Comparison of ENCODE assay signal across 24 cellular contexts in the genomic region with DNA sequence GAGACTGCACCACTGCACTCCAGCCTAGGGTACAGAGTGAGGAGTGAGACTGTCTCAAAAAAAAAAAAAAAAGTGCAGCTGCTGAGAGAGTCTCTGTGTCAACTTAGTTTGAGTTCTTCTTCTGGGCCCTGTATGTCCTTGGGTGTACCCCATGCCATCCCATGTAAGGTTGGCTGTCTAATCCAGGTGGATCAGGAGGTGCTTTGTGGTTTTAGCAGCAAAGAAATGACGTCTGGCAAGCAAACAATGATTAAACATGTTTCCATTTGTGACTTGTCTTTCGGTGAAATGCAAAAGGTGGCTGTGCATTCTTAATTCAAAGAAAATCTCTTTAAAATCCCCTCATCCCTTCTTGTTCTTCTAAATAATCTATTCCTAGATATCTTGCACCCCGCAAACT.
A peak's percentile ranks its signal among the peaks of the same experiment; 100 is the strongest.
DNase-seq lines count a peak whose midpoint lies in the region; ATAC-seq, FAIRE-seq and TF ChIP-seq lines count a peak whose summit lies in the region.
"Had no signal": no experiment of that assay in that cellular context is flagged by ENCODE, and none has a peak within 500 bp of the region (broad histone marks: within the 10 kb centered on the region; RNA-seq: fewer than 3 reads in every experiment).

No MANE protein-coding gene starts in this region.

- H3K4me2 ChIP-seq in PC-3 (ENCODE audit: low read length), result no peak overlapping the region
- H3K4me2 ChIP-seq: A549 had no signal

- CTCF ChIA-PET in PC-3 (lab: Charles Lee), result interaction anchor here (1.5 kb wide), 1 partner anchor 114 kb away, joined by 8 read pairs; no protein-coding TSS in a partner anchor

- H3K36me3 ChIP-seq in PC-3 (ENCODE audit: low read depth, low read length), result no peaks in the 10 kb centered on the region
- H3K36me3 ChIP-seq in bronchial epithelial cell (ENCODE audit: control insufficient read depth, insufficient read depth, low read length), result no peaks in the 10 kb centered on the region
- H3K36me3 ChIP-seq: BLaER1 treated with 17β-estradiol and CSF1 and Interleukin-3, amounts not matched to agents 10 nM and 100 nM had no signal

- H3K4me3 ChIP-seq in PC-3 (ENCODE audit: low read length), result no peak overlapping the region
- no peak overlapping the region for H3K4me3 ChIP-seq in bronchial epithelial cell (ENCODE audit: low read depth, low read length)
- no peak overlapping the region for H3K4me3 ChIP-seq in epithelial cell of esophagus (ENCODE audit: low read length)
- H3K4me3 ChIP-seq: A549; BLaER1 treated with 17β-estradiol and CSF1 and Interleukin-3, amounts not matched to agents 10 nM and 100 nM; GM12878 had no signal

- DNase-seq in PC-3 (peak; percentile 57), bronchial epithelial cell (ENCODE audit: low read depth) (peak; percentile 81), epithelial cell of esophagus (ENCODE audit: low read depth) (peak; percentile 55), DMS114 treated with DMSO at 0.1 percent for 48 hours (lab: John Stamatoyannopoulos, UW; ENCODE audit: unreplicated experiment) (no peak)
- no peak for DNase-seq in effector CD8-positive, alpha-beta T cell (lab: John Stamatoyannopoulos, UW)
- DNase-seq: AML-193; Caco-2; Calu3; CD4-positive, alpha-beta T cell; CD8-positive, alpha-beta T cell; DMS153; DMS53; DMS79; DND-41; EL; GDM1 had no signal

- peak overlapping the region; percentile 6; the same call in 1 of the 2 replicates for H2AFZ ChIP-seq in PC-3 (ENCODE audit: low read length)

- ATAC-seq in PC-3 (no peak), GM21360 (IDR thresholded peaks at IDR 0.05; ENCODE audit: unreplicated experiment) (no peak)
- ATAC-seq: A549; CD8-positive, alpha-beta T cell; GM12878 had no signal

- H3K9ac ChIP-seq in PC-3 (ENCODE audit: low read length), result no peak overlapping the region
- H3K9ac ChIP-seq: BLaER1 treated with 17β-estradiol and CSF1 and Interleukin-3, amounts not matched to agents 10 nM and 100 nM had no signal

- intact Hi-C loops in PC-3 (cut with micrococcal nuclease), result no loop called here

- FAIRE-seq in bronchial epithelial cell (lab: Jason Lieb, UNC), result no peak
- FAIRE-seq: A549, D721Med, GM12878, GM12892, GM18507 had no signal

- H3F3A ChIP-seq in PC-3 (ENCODE audit: low read length, unreplicated experiment), result peaks cover 3% of the 10 kb centered on the region

- H4K20me1 ChIP-seq in PC-3 (ENCODE audit: low read length), result no peaks in the 10 kb centered on the region
- H4K20me1 ChIP-seq: BLaER1 treated with 17β-estradiol and CSF1 and Interleukin-3, amounts not matched to agents 10 nM and 100 nM had no signal

- H3K9me2 ChIP-seq in PC-3 (replicated peaks; ENCODE audit: low read length), result no peaks in the 10 kb centered on the region

- peaks cover 24% of the 10 kb centered on the region for H3K4me1 ChIP-seq in PC-3 (ENCODE audit: insufficient read depth, low read length)
- H3K4me1 ChIP-seq: Caco-2 had no signal

- no TSS peak for BruUV-seq in PC-3 (replicated peaks; lab: Mats Ljungman, UMichigan)

- no peak overlapping the region for H3K27ac ChIP-seq in PC-3 (ENCODE audit: low read length)
- H3K27ac ChIP-seq: BLaER1 treated with 17β-estradiol and CSF1 and Interleukin-3, amounts not matched to agents 10 nM and 100 nM; C4-2B had no signal

- no peaks in the 10 kb centered on the region for H3K79me2 ChIP-seq in PC-3 (ENCODE audit: low read length)

- H3K27me3 ChIP-seq in PC-3 (ENCODE audit: low read length), result no peaks in the 10 kb centered on the region
- no peaks in the 10 kb centered on the region for H3K27me3 ChIP-seq in bronchial epithelial cell (ENCODE audit: control insufficient read depth, insufficient read depth, low read length)
- H3K27me3 ChIP-seq: BLaER1 treated with 17β-estradiol and CSF1 and Interleukin-3, amounts not matched to agents 10 nM and 100 nM had no signal

- TF ChIP-seq CTCF in PC-3 (conservative IDR thresholded peaks at IDR 0.05; ENCODE audit: low read depth, low read length) (no peak), bronchial epithelial cell (IDR thresholded peaks at IDR 0.05; ENCODE audit: insufficient read depth, low read length, severe bottlenecking) (no peak), epithelial cell of esophagus (IDR thresholded peaks at IDR 0.05; ENCODE audit: insufficient read depth, low read depth, low read length, missing control alignments) (no peak)

- no peaks in the 10 kb centered on the region for H3K9me3 ChIP-seq in PC-3 (ENCODE audit: low read length)
- H3K9me3 ChIP-seq: A549 had no signal

- POLR2A ChIA-PET in PC-3 (lab: Charles Lee; ENCODE audit: unreplicated experiment), result no interaction called here

Comparison
In these comparisons a context has a peak if more than half of its experiments do, and no peak if none do; other contexts are left out.
1. DNase-seq: peak in PC-3 (single experiment), bronchial epithelial cell (single experiment) and epithelial cell of esophagus (single experiment); none in DMS114 treated with DMSO at 0.1 percent for 48 hours (single experiment) and effector CD8-positive, alpha-beta T cell (single experiment).